ENCODE assay signal across 8 cellular contexts in the genomic region with DNA sequence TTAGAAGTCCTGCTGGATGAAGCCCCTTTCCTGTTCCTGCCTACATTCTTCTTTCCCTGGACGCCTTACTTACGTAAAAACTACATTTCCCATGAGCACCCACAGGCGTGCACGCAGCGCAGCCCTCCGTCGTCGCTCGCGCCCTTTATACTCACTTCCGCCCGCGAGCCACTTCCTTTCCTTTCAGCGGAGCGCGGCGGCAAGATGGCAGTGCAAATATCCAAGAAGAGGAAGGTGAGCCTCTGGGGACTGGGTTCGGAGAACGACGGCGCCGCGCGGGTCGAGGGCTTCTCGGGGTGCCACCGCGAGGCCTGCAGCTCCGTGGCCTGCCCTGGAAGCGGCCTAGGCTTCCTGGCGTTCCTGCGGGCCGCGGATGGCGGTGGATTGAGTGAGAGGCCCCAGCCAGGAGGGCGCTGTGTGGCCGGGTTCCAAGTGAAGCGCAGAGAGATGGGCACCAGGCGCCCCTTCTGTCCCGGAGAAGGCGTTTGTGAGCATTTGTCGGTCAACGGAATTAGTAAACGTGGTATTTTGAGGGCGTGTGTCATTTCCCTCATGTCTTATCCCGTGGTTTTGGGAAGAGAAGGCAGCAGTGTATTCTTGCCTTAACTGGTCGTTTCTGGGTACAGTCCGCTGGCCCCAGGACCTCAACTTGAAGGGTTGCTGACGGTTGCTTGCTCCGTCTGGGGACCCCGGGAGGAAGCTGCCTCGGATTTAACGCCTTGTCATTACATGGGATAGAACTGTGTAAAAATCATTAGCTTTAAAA. TPM values are rescaled to one million over a fixed set of nuclear protein-coding genes. Genes with fewer than 3 reads are reported as not detected.
A peak's percentile ranks its signal among the peaks of the same experiment; 100 is the strongest.
DNase-seq lines count a peak whose midpoint lies in the region; ATAC-seq and TF ChIP-seq lines count a peak whose summit lies in the region.

A gene (plus strand): TSS at position 175 of the 766 bp plus-strand sequence. CDS start 30 bp downstream, at position 205.

- H3K9me3 Mint-ChIP-seq in type B pancreatic cell: no peaks in the 10 kb centered on the region

- intact Hi-C loops in cardiac septum (cut with DNase I): loop anchor here (5.0 kb wide), 1 partner anchor 48 kb away; no protein-coding TSS in a partner anchor

- H3K4me3 ChIP-seq in GM12865 (ENCODE audit: low read depth, low read length): peak within 1 kb of the TSS; percentile 98

- peak; percentile 90 for ATAC-seq in HG02623 (IDR thresholded peaks at IDR 0.05; ENCODE audit: unreplicated experiment)

- peak within 1 kb of the TSS; percentile 97 for H3K27ac Mint-ChIP-seq in type B pancreatic cell

- peak within 1 kb of the TSS; percentile 95 for H3K4me3 Mint-ChIP-seq in type B pancreatic cell

- peaks cover 37% of the 10 kb centered on the region for H3K4me1 Mint-ChIP-seq in type B pancreatic cell (ENCODE audit: unreplicated experiment)

- H3K36me3 Mint-ChIP-seq in type B pancreatic cell: peaks cover 43% of the 10 kb centered on the region

- H3K27me3 Mint-ChIP-seq in type B pancreatic cell: peaks cover 11% of the 10 kb centered on the region

- TF ChIP-seq CTCF in GM12865 (IDR thresholded peaks at IDR 0.05; ENCODE audit: insufficient read depth, low read depth, low read length, missing control alignments) (peak; percentile 13), type B pancreatic cell (conservative IDR thresholded peaks at IDR 0.05) (peak; percentile 29)

- DNase-seq in GM12865 (ENCODE audit: low read depth) (peak; percentile 94), NCI-H1105 treated with DMSO at 0.1 percent for 48 hours (lab: John Stamatoyannopoulos, UW) (peak; percentile 91), SW 1271 (lab: John Stamatoyannopoulos, UW) (peak; percentile 76 to 94), cardiac septum (ENCODE audit: low spot score) (peak; percentile 98), pons (ENCODE audit: low spot score) (peak; percentile 93), type B pancreatic cell (ENCODE audit: extremely low spot score, unreplicated experiment) (peak; percentile 92)
- peak; percentile 75 for DNase-seq in activated naive CD8-positive, alpha-beta T cell treated with anti-CD3 and anti-CD28 coated beads, Interleukin-2, amount 50 U/mL, for 16 hours (ENCODE audit: low read depth, low spot score)

RNA-seq across cellular contexts. Expression of the gene that starts here (rescaled TPM):
- total RNA-seq in cardiac septum (717 TPM), type B pancreatic cell (ENCODE audit: low replicate concordance) (3,170 and 3,442 TPM in 2 replicates)

Comparison
In these comparisons a context has a peak if more than half of its experiments do, and no peak if none do; other contexts are left out.
1. Peak in every context shown above with its lines: DNase-seq, ATAC-seq and H3K4me3 ChIP-seq.